ENCODE assay signal across 2 cellular contexts in genomic region chr21:43703068-43703880, GRCh38.
TF ChIP-seq lines count a peak whose summit lies in the region.

No MANE protein-coding gene starts in this region.

TF ChIP-seq in GM12878, 131 proteins besides CTCF, POLR2A, EP300 and RAD21:
- TF ChIP-seq IRF5 (IDR thresholded peaks at IDR 0.05; ENCODE audit: borderline replicate concordance) (no peak), ESRRA (IDR thresholded peaks at IDR 0.05; ENCODE audit: low read length) (no peak), LARP7 (IDR thresholded peaks at IDR 0.05) (no peak), CBX5 (IDR thresholded peaks at IDR 0.05; ENCODE audit: low read depth) (no peak), MAX (IDR thresholded peaks at IDR 0.05; ENCODE audit: low read depth, low read length) (no peak), FOXM1 (IDR thresholded peaks at IDR 0.05; ENCODE audit: low read depth, low read length) (no peak), TCF7 (IDR thresholded peaks at IDR 0.05; ENCODE audit: borderline replicate concordance) (no peak), SMAD5 (IDR thresholded peaks at IDR 0.05; ENCODE audit: low read depth) (no peak), MYC (IDR thresholded peaks at IDR 0.05; ENCODE audit: insufficient read depth, insufficient read length, insufficient replicate concordance, low read length, severe bottlenecking) (no peak), HSF1 (IDR thresholded peaks at IDR 0.05; ENCODE audit: low read depth, low read length) (no peak), PBX3 (IDR thresholded peaks at IDR 0.05; ENCODE audit: insufficient replicate concordance, low read depth, low read length) (no peak), GATAD2B (conservative IDR thresholded peaks at IDR 0.05; ENCODE audit: low read depth) (no peak), NR2F1 (conservative IDR thresholded peaks at IDR 0.05) (no peak), E2F8 (IDR thresholded peaks at IDR 0.05; ENCODE audit: low read depth, partially characterized antibody) (no peak), RFX5 (IDR thresholded peaks at IDR 0.05; ENCODE audit: low read depth, low read length) (no peak), NRF1 (conservative IDR thresholded peaks at IDR 0.05; ENCODE audit: low read depth, low read length) (no peak), USF1 (IDR thresholded peaks at IDR 0.05; ENCODE audit: borderline replicate concordance, extremely low read length, insufficient read depth, low read depth, low read length) (no peak), ZNF622 (IDR thresholded peaks at IDR 0.05) (no peak), MTA3 (IDR thresholded peaks at IDR 0.05; ENCODE audit: borderline replicate concordance, low read length) (no peak), IKZF1 (conservative IDR thresholded peaks at IDR 0.05) (no peak)
TF ChIP-seq in GM12878: peak in this region for 0.

TF ChIP-seq in HepG2, 621 proteins besides CTCF, POLR2A, EP300 and RAD21 (continues in another document):
- TF ChIP-seq LBX2 (CRISPR knock-in tag; IDR thresholded peaks at IDR 0.05; ENCODE audit: borderline replicate concordance) (no peak), POGK (CRISPR knock-in tag; conservative IDR thresholded peaks at IDR 0.05) (no peak), GLI4 (CRISPR knock-in tag; IDR thresholded peaks at IDR 0.05; ENCODE audit: borderline replicate concordance) (no peak), ZNF619 (CRISPR knock-in tag; IDR thresholded peaks at IDR 0.05) (peak; percentile 36; the same call in 1 of the 2 replicates), ZNF512 (CRISPR knock-in tag; IDR thresholded peaks at IDR 0.05) (no peak), HOXD1 (CRISPR knock-in tag; IDR thresholded peaks at IDR 0.05) (no peak), FOXA3 (CRISPR knock-in tag; IDR thresholded peaks at IDR 0.05) (0 out of 2 replicates have a peak, but pooled peaks have one; percentile 2), MAX (IDR thresholded peaks at IDR 0.05) (peak; percentile 53; the same call in 1 of the 2 replicates), KDM5B (CRISPR knock-in tag; IDR thresholded peaks at IDR 0.05; ENCODE audit: borderline replicate concordance) (0 out of 2 replicates have a peak, but pooled peaks have one; percentile 28), SRSF1 (optimal IDR thresholded peaks at IDR 0.05; ENCODE audit: low read depth, low read length) (no peak), KDM2A (CRISPR knock-in tag; IDR thresholded peaks at IDR 0.05; ENCODE audit: borderline replicate concordance, low read depth) (peak; percentile 55; the same call in 1 of the 2 replicates), ZNF512B (CRISPR knock-in tag; IDR thresholded peaks at IDR 0.05; ENCODE audit: borderline replicate concordance) (peak; percentile 75; the same call in 1 of the 2 replicates), GFI1 (CRISPR knock-in tag; IDR thresholded peaks at IDR 0.05; ENCODE audit: borderline replicate concordance) (peak; percentile 26; the same call in 1 of the 2 replicates), ZSCAN21 (CRISPR knock-in tag; IDR thresholded peaks at IDR 0.05; ENCODE audit: borderline replicate concordance) (no peak), MAFG (CRISPR knock-in tag; IDR thresholded peaks at IDR 0.05) (no peak), PATZ1 (CRISPR knock-in tag; IDR thresholded peaks at IDR 0.05) (peak; percentile 33; the same call in 1 of the 2 replicates), HMGXB4 (CRISPR knock-in tag; IDR thresholded peaks at IDR 0.05; ENCODE audit: borderline replicate concordance in 1 of 2, low read depth in 1 of 2) (0 out of 4 replicates have a peak, but pooled peaks of 1 of the 2 experiments have one; percentile 14), HOXA3 (CRISPR knock-in tag; IDR thresholded peaks at IDR 0.05) (peak; percentile 23; the same call in 1 of the 2 replicates), PITX1 (CRISPR knock-in tag; IDR thresholded peaks at IDR 0.05) (peak; percentile 63; the same call in 1 of the 2 replicates), ZFX (CRISPR knock-in tag; IDR thresholded peaks at IDR 0.05; ENCODE audit: low read depth) (peak; percentile 64), ERF (CRISPR knock-in tag; IDR thresholded peaks at IDR 0.05) (0 out of 2 replicates have a peak, but pooled peaks have one; percentile 28), TRAFD1 (CRISPR knock-in tag; IDR thresholded peaks at IDR 0.05; ENCODE audit: borderline replicate concordance) (no peak), MED1 (CRISPR knock-in tag; IDR thresholded peaks at IDR 0.05) (peak; percentile 35; the same call in 1 of the 2 replicates), MLX (CRISPR knock-in tag; IDR thresholded peaks at IDR 0.05) (no peak), ZBTB3 (CRISPR knock-in tag; IDR thresholded peaks at IDR 0.05; ENCODE audit: borderline replicate concordance, low read depth) (no peak), ZHX1 (CRISPR knock-in tag; IDR thresholded peaks at IDR 0.05; ENCODE audit: low read depth) (no peak), CREB3 (CRISPR knock-in tag; IDR thresholded peaks at IDR 0.05) (no peak), ZNF24 (IDR thresholded peaks at IDR 0.05) (no peak), GATAD2A (CRISPR knock-in tag; IDR thresholded peaks at IDR 0.05) (peak; percentile 54), GATAD1 (CRISPR knock-in tag; IDR thresholded peaks at IDR 0.05) (no peak), CREM (IDR thresholded peaks at IDR 0.05) (0 out of 2 replicates have a peak, but pooled peaks have one; percentile 33), CREM (CRISPR knock-in tag; IDR thresholded peaks at IDR 0.05) (no peak), EEA1 (CRISPR knock-in tag; IDR thresholded peaks at IDR 0.05; ENCODE audit: borderline replicate concordance) (0 out of 2 replicates have a peak, but pooled peaks have one; percentile 63), TCF7 (IDR thresholded peaks at IDR 0.05; ENCODE audit: low read depth) (no peak)
